Comparison of ENCODE assay signal across 7 cellular contexts in genomic region chr4:6470502-6471302, GRCh38. TPM values are rescaled to one million over a fixed set of nuclear protein-coding genes. Genes with fewer than 3 reads are reported as not detected.
DNase-seq lines count a peak whose midpoint lies in the region; ATAC-seq and TF ChIP-seq lines count a peak whose summit lies in the region.

No MANE protein-coding gene starts in this region.

- WGBS in thymus = 3% methylated on average over 85 of the region's 85 CpGs

- H3K27me3 Mint-ChIP-seq in endothelial cell (ENCODE audit: unreplicated experiment) = peaks cover 21% of the 10 kb centered on the region
- peaks cover 29% of the 10 kb centered on the region for H3K27me3 Mint-ChIP-seq in memory B cell

- peak; percentile 41 for DNase-seq in GM13976 (ENCODE audit: low spot score)
- DNase-seq in RPMI8226 = peak; percentile 18
- peak; percentile 45 for DNase-seq in endothelial cell (ENCODE audit: low spot score)
- DNase-seq in memory B cell (ENCODE audit: low spot score in 2 of 2) = no peak
- DNase-seq in NCI-H1930 (lab: John Stamatoyannopoulos, UW) = no peak

- H3K36me3 Mint-ChIP-seq in endothelial cell (ENCODE audit: low read depth, unreplicated experiment) (no peaks in the 10 kb centered on the region), memory B cell (no peaks in the 10 kb centered on the region)

- H3K27ac ChIP-seq in thymus (ENCODE audit: low read depth) = no peak overlapping the region

- H3K27me3 ChIP-seq in thymus (ENCODE audit: control insufficient read depth, insufficient read depth) = peaks cover 40% of the 10 kb centered on the region

- H3K36me3 ChIP-seq in thymus (ENCODE audit: control insufficient read depth, insufficient read depth) = no peaks in the 10 kb centered on the region

- H3K9me3 Mint-ChIP-seq in endothelial cell (ENCODE audit: unreplicated experiment) (no peaks in the 10 kb centered on the region), memory B cell (no peaks in the 10 kb centered on the region)

- H3K4me3 ChIP-seq in thymus (ENCODE audit: low read length) = peak overlapping the region; percentile 10

- in situ Hi-C loops in GM13976 (cut with MboI; ENCODE audit: low sequenced_read_pairs, unreplicated experiment) = no loop called here

- H3K4me1 Mint-ChIP-seq in endothelial cell (ENCODE audit: unreplicated experiment) (peaks cover 3% of the 10 kb centered on the region), memory B cell (peaks cover 2% of the 10 kb centered on the region)

- no peak for TF ChIP-seq CTCF in GM13976 (IDR thresholded peaks at IDR 0.05; ENCODE audit: borderline replicate concordance, control extremely low read depth, extremely low read depth, insufficient read depth, missing control alignments)
- no peak for TF ChIP-seq CTCF in endothelial cell (IDR thresholded peaks at IDR 0.05; ENCODE audit: unreplicated experiment)

- H3K27ac Mint-ChIP-seq in endothelial cell (ENCODE audit: unreplicated experiment) (no peak overlapping the region), memory B cell (no peak overlapping the region)

- H3K9me3 ChIP-seq in thymus (ENCODE audit: control insufficient read depth) = no peaks in the 10 kb centered on the region

- H3K4me1 ChIP-seq in thymus (ENCODE audit: control insufficient read depth, insufficient read depth, low read length) = no peaks in the 10 kb centered on the region

- peak overlapping the region; percentile 79 for H3K4me3 Mint-ChIP-seq in endothelial cell (ENCODE audit: unreplicated experiment)
- H3K4me3 Mint-ChIP-seq in memory B cell = peak overlapping the region; percentile 21

- ATAC-seq in memory B cell (ENCODE audit: low read depth) (no peak), GM18502 (IDR thresholded peaks at IDR 0.05; ENCODE audit: poor library complexity, unreplicated experiment) (no peak)

RNA-seq across cellular contexts. Expression of gene PPP2R2C, which starts 1.7 kb away (rescaled TPM):
- total RNA-seq in endothelial cell (ENCODE audit: unreplicated experiment) = 1.7 TPM
- 6.4 TPM for polyA plus RNA-seq in thymus

Comparison
In these comparisons a context has a peak if more than half of its experiments do, and no peak if none do; other contexts are left out.
1. DNase-seq: peak in GM13976 (single experiment), RPMI8226 (single experiment) and endothelial cell (single experiment); none in memory B cell (0 of 2) and NCI-H1930 (0 of 2).